ENCODE assay signal across 39 cellular contexts in the genomic region with DNA sequence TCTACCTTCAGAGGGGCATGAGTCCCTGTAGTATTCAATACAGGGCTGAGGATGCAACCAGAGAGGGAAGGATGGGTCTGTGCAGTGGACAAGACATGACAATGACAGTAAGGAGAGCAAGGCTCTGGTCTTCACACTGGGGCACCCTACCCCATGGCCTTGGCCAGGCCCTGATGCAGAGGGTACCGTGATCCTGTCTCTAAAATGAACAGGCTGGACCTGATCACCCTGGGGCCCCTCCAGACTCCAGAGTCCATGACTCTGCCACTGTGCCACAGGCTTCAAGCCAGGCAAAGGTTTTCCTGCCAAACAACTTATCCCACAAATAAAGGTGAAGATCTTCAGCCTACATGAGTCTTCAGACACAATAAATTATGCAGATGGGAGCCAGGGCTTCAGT. TPM values are rescaled to one million over a fixed set of nuclear protein-coding genes. Genes with fewer than 3 reads are reported as not detected.
"Had no signal": no experiment of that assay in that cellular context is flagged by ENCODE, and none has a peak within 500 bp of the region (broad histone marks: within the 10 kb centered on the region; RNA-seq: fewer than 3 reads in every experiment).

No MANE protein-coding gene starts in this region.

- H3K4me3 Mint-ChIP-seq: activated B cell treated with CpG ODN at 0.5 μM for 24 hours; activated CD8-positive, alpha-beta T cell treated with anti-CD3 and anti-CD28 coated beads for 36 hours; activated naive CD4-positive, alpha-beta T cell treated with anti-CD3 and anti-CD28 coated beads, Interleukin-2, amount 10 ng/mL, durations not matched to agents 7 days and 5 days; activated naive CD8-positive, alpha-beta T cell treated with anti-CD3 and anti-CD28 coated beads, Interleukin-2, amount 10 ng/mL, durations not matched to agents 7 days and 5 days; activated T-cell treated with anti-CD3 and anti-CD28 coated beads, Interleukin-2, amount 50 U/mL, for 24 hours; activated T-cell treated with anti-CD3 and anti-CD28 coated beads, Interleukin-2, amount 50 U/mL, for 72 hours; brain; central memory CD8-positive, alpha-beta T cell; dendritic cell treated with granulocyte-macrophage colony-stimulating factor and Interleukin-4, amounts not matched to agents 40 ng/mL and 50 ng/mL, for 4 days; effector memory CD8-positive, alpha-beta T cell; T-helper 17 cell; T-helper 2 cell treated with Interferon-gamma antibody and Interleukin-4, amounts not matched to agents 5 μg/mL and 100 μg/mL, for 36 hours had no signal

- H3K27ac Mint-ChIP-seq: activated B cell treated with CpG ODN at 0.5 μM for 24 hours; activated CD8-positive, alpha-beta T cell treated with anti-CD3 and anti-CD28 coated beads for 36 hours; activated naive CD4-positive, alpha-beta T cell treated with anti-CD3 and anti-CD28 coated beads, Interleukin-2, amount 10 ng/mL, durations not matched to agents 7 days and 5 days; activated naive CD4-positive, alpha-beta T cell treated with anti-CD3 and anti-CD28 coated beads, Interleukin-2, amount 50 U/mL, for 72 hours; activated naive CD8-positive, alpha-beta T cell treated with anti-CD3 and anti-CD28 coated beads, Interleukin-2, amount 10 ng/mL, durations not matched to agents 7 days and 5 days; activated T-cell treated with anti-CD3 and anti-CD28 coated beads, Interleukin-2, amount 50 U/mL, for 24 hours; activated T-cell treated with anti-CD3 and anti-CD28 coated beads, Interleukin-2, amount 50 U/mL, for 72 hours; brain; dendritic cell treated with granulocyte-macrophage colony-stimulating factor and Interleukin-4, amounts not matched to agents 40 ng/mL and 50 ng/mL, for 4 days; effector memory CD8-positive, alpha-beta T cell; T-helper 17 cell; T-helper 2 cell treated with Interferon-gamma antibody and Interleukin-4, amounts not matched to agents 5 μg/mL and 100 μg/mL, for 36 hours had no signal

- H3K4me1 ChIP-seq: ascending aorta, breast epithelium, gastroesophageal sphincter had no signal

- H3K4me1 Mint-ChIP-seq: activated B cell treated with CpG ODN at 0.5 μM for 24 hours; activated naive CD4-positive, alpha-beta T cell treated with anti-CD3 and anti-CD28 coated beads, Interleukin-2, amount 10 ng/mL, durations not matched to agents 7 days and 5 days; activated naive CD8-positive, alpha-beta T cell treated with anti-CD3 and anti-CD28 coated beads, Interleukin-2, amount 10 ng/mL, durations not matched to agents 7 days and 5 days; central memory CD8-positive, alpha-beta T cell had no signal

- H3K9me3 Mint-ChIP-seq: activated B cell treated with CpG ODN at 0.5 μM for 24 hours; activated CD8-positive, alpha-beta T cell treated with anti-CD3 and anti-CD28 coated beads for 36 hours; activated naive CD4-positive, alpha-beta T cell treated with anti-CD3 and anti-CD28 coated beads, Interleukin-2, amount 10 ng/mL, durations not matched to agents 7 days and 5 days; activated naive CD4-positive, alpha-beta T cell treated with anti-CD3 and anti-CD28 coated beads, Interleukin-2, amount 50 U/mL, for 72 hours; activated naive CD8-positive, alpha-beta T cell treated with anti-CD3 and anti-CD28 coated beads, Interleukin-2, amount 10 ng/mL, durations not matched to agents 7 days and 5 days; activated T-cell treated with anti-CD3 and anti-CD28 coated beads, Interleukin-2, amount 50 U/mL, for 24 hours; activated T-cell treated with anti-CD3 and anti-CD28 coated beads, Interleukin-2, amount 50 U/mL, for 72 hours; brain; central memory CD8-positive, alpha-beta T cell; dendritic cell treated with granulocyte-macrophage colony-stimulating factor and Interleukin-4, amounts not matched to agents 40 ng/mL and 50 ng/mL, for 4 days; effector memory CD8-positive, alpha-beta T cell; T-helper 2 cell treated with Interferon-gamma antibody and Interleukin-4, amounts not matched to agents 5 μg/mL and 100 μg/mL, for 36 hours had no signal

- DNase-seq: activated B cell treated with CpG ODN at 0.5 μM for 24 hours; activated CD4-positive, alpha-beta T cell treated with anti-CD3 and anti-CD28 coated beads for 48 hours; activated CD4-positive, alpha-beta T cell treated with anti-CD3 and anti-CD28 coated beads, Interleukin-2, amount 50 U/mL, for 1 hour; activated CD4-positive, alpha-beta T cell treated with anti-CD3 and anti-CD28 coated beads, Interleukin-2, amount 50 U/mL, for 48 hours; activated CD8-positive, alpha-beta memory T cell treated with anti-CD3 and anti-CD28 coated beads, Interleukin-2, amount 50 U/mL, for 48 hours; activated CD8-positive, alpha-beta T cell treated with anti-CD3 and anti-CD28 coated beads for 36 hours; activated gamma-delta T cell; activated naive CD4-positive, alpha-beta T cell; activated naive CD4-positive, alpha-beta T cell treated with anti-CD3 and anti-CD28 coated beads, Interleukin-2, amount 10 ng/mL, durations not matched to agents 7 days and 5 days; activated naive CD8-positive, alpha-beta T cell treated with anti-CD3 and anti-CD28 coated beads, Interleukin-2, amount 10 ng/mL, durations not matched to agents 7 days and 5 days; activated T-cell treated with anti-CD3 and anti-CD28 coated beads for 4 hours; activated T-cell treated with anti-CD3 and anti-CD28 coated beads, Interleukin-2, amount 50 U/mL, for 24 hours; activated T-cell treated with anti-CD3 and anti-CD28 coated beads, Interleukin-2, amount 50 U/mL, for 72 hours; dorsolateral prefrontal cortex; effector memory CD8-positive, alpha-beta T cell; erythroblast; esophagus squamous epithelium; foreskin melanocyte; heart right ventricle; T-helper 1 cell; T-helper 17 cell; T1000; WERI-Rb-1 had no signal

- H3K4me3 ChIP-seq: ascending aorta, breast epithelium, cardiac muscle cell, coronary artery, dorsolateral prefrontal cortex, esophagus squamous epithelium, gastroesophageal sphincter, heart right ventricle had no signal

- H3K27me3 ChIP-seq: ascending aorta, breast epithelium, cardiac muscle cell, esophagus squamous epithelium, gastroesophageal sphincter had no signal

- H3K36me3 ChIP-seq: ascending aorta, breast epithelium, cardiac muscle cell, esophagus squamous epithelium, gastroesophageal sphincter, heart right ventricle, WERI-Rb-1 had no signal

- ATAC-seq: activated CD4-positive, CD25-positive, alpha-beta regulatory T cell treated with anti-CD3 and anti-CD28 coated beads, Interleukin-2, amount 50 U/mL, for 24 hours; activated CD8-positive, alpha-beta T cell treated with anti-CD3 and anti-CD28 coated beads for 36 hours; activated naive CD4-positive, alpha-beta T cell treated with anti-CD3 and anti-CD28 coated beads, Interleukin-2, amount 50 U/mL, for 72 hours; activated T-cell treated with anti-CD3 and anti-CD28 coated beads, Interleukin-2, amount 50 U/mL, for 72 hours; effector memory CD8-positive, alpha-beta T cell; gastroesophageal sphincter; heart right ventricle; T-helper 17 cell had no signal

- H3K9me3 ChIP-seq: ascending aorta, breast epithelium, esophagus squamous epithelium, gastroesophageal sphincter, heart right ventricle had no signal

- H3K27ac ChIP-seq: ascending aorta, breast epithelium, cardiac muscle cell, coronary artery, dorsolateral prefrontal cortex, esophagus squamous epithelium, gastroesophageal sphincter, heart right ventricle, WERI-Rb-1 had no signal

- H3K36me3 Mint-ChIP-seq: activated naive CD4-positive, alpha-beta T cell treated with anti-CD3 and anti-CD28 coated beads, Interleukin-2, amount 10 ng/mL, durations not matched to agents 7 days and 5 days; activated naive CD4-positive, alpha-beta T cell treated with anti-CD3 and anti-CD28 coated beads, Interleukin-2, amount 50 U/mL, for 72 hours; activated naive CD8-positive, alpha-beta T cell treated with anti-CD3 and anti-CD28 coated beads, Interleukin-2, amount 10 ng/mL, durations not matched to agents 7 days and 5 days; brain had no signal

RNA-seq across cellular contexts. Expression of a gene that starts 4.9 kb away (rescaled TPM):
- total RNA-seq: activated B cell treated with CpG ODN at 0.5 μM for 24 hours; activated CD8-positive, alpha-beta memory T cell treated with anti-CD3 and anti-CD28 coated beads for 36 hours; activated CD8-positive, alpha-beta T cell treated with anti-CD3 and anti-CD28 coated beads for 36 hours; activated naive CD4-positive, alpha-beta T cell treated with anti-CD3 and anti-CD28 coated beads, Interleukin-2, amount 50 U/mL, for 72 hours; activated naive CD8-positive, alpha-beta T cell treated with anti-CD3 and anti-CD28 coated beads, Interleukin-2, amount 10 ng/mL, durations not matched to agents 7 days and 5 days; activated T-cell treated with anti-CD3 and anti-CD28 coated beads, Interleukin-2, amount 50 U/mL, for 72 hours; cerebellum; fibroblast of lung; fibroblast of villous mesenchyme; gastroesophageal sphincter; glomerular endothelial cell; T-helper 17 cell had no signal
- polyA plus RNA-seq: fibroblast of lung, heart right ventricle had no signal
